24 cellular contexts compared by ENCODE assay signal in genomic region chr20:58547527-58548475, GRCh38. TPM values are rescaled to one million over a fixed set of nuclear protein-coding genes. Genes with fewer than 3 reads are reported as not detected.
DNase-seq lines count a peak whose midpoint lies in the region; ATAC-seq, FAIRE-seq and TF ChIP-seq lines count a peak whose summit lies in the region.
"Had no signal": no experiment of that assay in that cellular context is flagged by ENCODE, and none has a peak within 500 bp of the region (broad histone marks: within the 10 kb centered on the region; RNA-seq: fewer than 3 reads in every experiment).

No MANE protein-coding gene starts in this region.

- in situ Hi-C loops in IMR-90 (cut with MboI; ENCODE audit: low sequenced_read_pairs), result no loop called here

- peak overlapping the region; percentile 69 for H2BK120ac ChIP-seq in IMR-90 (ENCODE audit: low read depth, low read length)

- POLR2A ChIA-PET in IMR-90 (lab: Charles Lee; ENCODE audit: unreplicated experiment), result interaction anchor here (2.2 kb wide), 1 partner anchor 24 kb away, joined by 5 read pairs; no protein-coding TSS in a partner anchor

- peak overlapping the region; percentile 22 for H4K91ac ChIP-seq in IMR-90 (ENCODE audit: insufficient read depth, low read depth, low read length)

- 40% methylated on average over 1 of the region's 14 CpGs; no CpG with 5 or more reads in 1 of the 2 experiments for WGBS in IMR-90 (ENCODE audit: extremely low coverage in 2 of 2, insufficient read length in 1 of 2), 2 experiments

- H3K4me2 ChIP-seq in IMR-90 (ENCODE audit: low read depth, low read length), result peak overlapping the region; percentile 66

- CTCF ChIA-PET in IMR-90 (lab: Yijun Ruan, JAX), result no interaction called here

- H4K20me1 ChIP-seq in IMR-90 (ENCODE audit: insufficient read depth, low read length), result no peaks in the 10 kb centered on the region

- peak overlapping the region; percentile 7; the same call in 1 of the 2 replicates for H3K14ac ChIP-seq in IMR-90 (replicated peaks; ENCODE audit: low read depth, low read length)

- peak overlapping the region; percentile 23 for H3K4me3 Mint-ChIP-seq in nephron progenitor cell
- H3K4me3 Mint-ChIP-seq: neural crest cell; stimulated activated effector memory CD8-positive, alpha-beta T cell treated with anti-CD3 and anti-CD28 coated beads, Interleukin-12 subunit alpha, Interleukin-12 subunit beta, amount 100 ng/mL, for 72 hours had no signal

- dilution Hi-C loops in IMR-90 (cut with HindIII; ENCODE audit: low sequenced_read_pairs, unreplicated experiment), result no loop called here

- H3K36me3 Mint-ChIP-seq in nephron progenitor cell (ENCODE audit: low read depth), result peaks cover 5% of the 10 kb centered on the region
- H3K36me3 Mint-ChIP-seq: stimulated activated effector memory CD8-positive, alpha-beta T cell treated with anti-CD3 and anti-CD28 coated beads, Interleukin-12 subunit alpha, Interleukin-12 subunit beta, amount 100 ng/mL, for 72 hours had no signal

- TF ChIP-seq CTCF in IMR-90 (conservative IDR thresholded peaks at IDR 0.05; ENCODE audit: low read depth, low read length) (no peak), bronchial epithelial cell (IDR thresholded peaks at IDR 0.05; ENCODE audit: insufficient read depth, low read length, severe bottlenecking) (no peak), nephron progenitor cell (IDR thresholded peaks at IDR 0.05) (no peak), tibial artery (IDR thresholded peaks at IDR 0.05) (no peak)

- H3K4me3 ChIP-seq in IMR-90 (ENCODE audit: insufficient read depth, low read depth, low read length) (no peak overlapping the region), bronchial epithelial cell (ENCODE audit: low read depth, low read length) (no peak overlapping the region), tibial artery (no peak overlapping the region)

- H2AFZ ChIP-seq in IMR-90 (replicated peaks; ENCODE audit: low read length, poor library complexity), result no peak overlapping the region

- DNase-seq in Daoy (ENCODE audit: low read depth) (peak; percentile 59), IMR-90 (peak; percentile 73), bronchial epithelial cell (ENCODE audit: low read depth) (peak; percentile 25), nephron progenitor cell (no peak), NOMO-1 treated with dmso at 0.1 percent for 144 hours (lab: John Stamatoyannopoulos, UW; ENCODE audit: unreplicated experiment) (no peak), tibial artery (no peak), cerebellum (ENCODE audit: low spot score) (no peak)
- DNase-seq: activated CD4-positive, alpha-beta T cell treated with anti-CD3 and anti-CD28 coated beads for 48 hours; activated CD8-positive, alpha-beta memory T cell treated with anti-CD3 and anti-CD28 coated beads, Interleukin-2, amount 50 U/mL, for 48 hours; activated gamma-delta T cell treated with Interleukin-2 at 50 U/mL for 16 hours; anterior cingulate cortex; DND-41; Kasumi-1; left cardiac atrium; midbrain; stimulated activated CD4-positive, alpha-beta T cell treated with anti-CD3 and anti-CD28 coated beads, Interleukin-15, amount 100 ng/mL, for 24 hours; SW 1271; trophoblast cell had no signal

- peaks cover 74% of the 10 kb centered on the region for H3K4me1 Mint-ChIP-seq in nephron progenitor cell
- H3K4me1 Mint-ChIP-seq: stimulated activated effector memory CD8-positive, alpha-beta T cell treated with anti-CD3 and anti-CD28 coated beads, Interleukin-12 subunit alpha, Interleukin-12 subunit beta, amount 100 ng/mL, for 72 hours had no signal

- H3K56ac ChIP-seq in IMR-90 (ENCODE audit: extremely low read depth, insufficient read depth, low read length), result no peak overlapping the region

- BruUV-seq in IMR-90 (replicated peaks; lab: Mats Ljungman, UMichigan), result no TSS peak

- H3K4me1 ChIP-seq in IMR-90 (ENCODE audit: control insufficient read depth, insufficient read depth, low read length) (peaks cover 29% of the 10 kb centered on the region), tibial artery (peaks cover 0 to 8% (median 2%) of the 10 kb centered on the region in 4 donors)

- peak overlapping the region; percentile 73 for H2BK20ac ChIP-seq in IMR-90 (ENCODE audit: low read depth, low read length)

- H3K9ac ChIP-seq in IMR-90 (ENCODE audit: low read depth, low read length), result no peak overlapping the region

- peak overlapping the region; percentile 54 for H2AK5ac ChIP-seq in IMR-90 (ENCODE audit: low read depth, low read length)

- no peak for FAIRE-seq in bronchial epithelial cell (lab: Jason Lieb, UNC)
- FAIRE-seq: colon, endometrium, TTC549 had no signal

- H3K9me1 ChIP-seq in IMR-90 (ENCODE audit: insufficient read depth, low read length), result peaks cover 16% of the 10 kb centered on the region; the same call in 1 of the 2 replicates

- H3K27me3 ChIP-seq in IMR-90 (ENCODE audit: control insufficient read depth, insufficient read depth, low read length) (no peaks in the 10 kb centered on the region), bronchial epithelial cell (ENCODE audit: control insufficient read depth, insufficient read depth, low read length) (peaks cover 2% of the 10 kb centered on the region), tibial artery (peaks cover 0 to 3% of the 10 kb centered on the region in 2 donors)

- peak overlapping the region; percentile 42 to 44; a peak in 2 of 4 replicates for H4K8ac ChIP-seq in IMR-90 (ENCODE audit: low read depth in 2 of 2, low read length in 2 of 2)

- no peak for TF ChIP-seq POLR2A in IMR-90 (IDR thresholded peaks at IDR 0.05; ENCODE audit: low read depth, low read length)

- peak overlapping the region; percentile 38 for H3K27ac Mint-ChIP-seq in nephron progenitor cell
- H3K27ac Mint-ChIP-seq: stimulated activated effector memory CD8-positive, alpha-beta T cell treated with anti-CD3 and anti-CD28 coated beads, Interleukin-12 subunit alpha, Interleukin-12 subunit beta, amount 100 ng/mL, for 72 hours had no signal

- H2BK5ac ChIP-seq in IMR-90 (ENCODE audit: low read depth, low read length, poor library complexity, severe bottlenecking), result peak overlapping the region; percentile 30

- H3K27ac ChIP-seq in IMR-90 (ENCODE audit: insufficient read depth, low read length) (no peak overlapping the region; the same call in 1 of the 2 replicates), tibial artery (no peak overlapping the region)

- H2AK9ac ChIP-seq in IMR-90 (replicated peaks; ENCODE audit: low read depth, low read length, poor library complexity), result no peak overlapping the region

- peak overlapping the region; percentile 4; the same call in 1 of the 2 replicates for H4K5ac ChIP-seq in IMR-90 (ENCODE audit: low read depth, low read length)

- peak overlapping the region; percentile 30; the same call in 1 of the 3 replicates for H2BK15ac ChIP-seq in IMR-90 (ENCODE audit: low read depth, low read length)

- TF ChIP-seq RAD21 in IMR-90 (IDR thresholded peaks at IDR 0.05; ENCODE audit: low read length), result no peak

- H3K27me3 Mint-ChIP-seq in nephron progenitor cell (ENCODE audit: low read depth, poor library complexity), result peaks cover 5% of the 10 kb centered on the region

- ATAC-seq in IMR-90 (ENCODE audit: low read depth), result peak; percentile 25
- ATAC-seq in GM18867 (IDR thresholded peaks at IDR 0.05; ENCODE audit: unreplicated experiment), result no peak
- ATAC-seq: left cardiac atrium; stimulated activated effector memory CD8-positive, alpha-beta T cell treated with anti-CD3 and anti-CD28 coated beads, Interleukin-12 subunit alpha, Interleukin-12 subunit beta, amount 100 ng/mL, for 72 hours had no signal

- peaks cover 0 to 5% of the 10 kb centered on the region in 2 experiments; a peak in 1 of 4 replicates for H3K79me1 ChIP-seq in IMR-90 (ENCODE audit: low read depth in 1 of 2, low read length in 2 of 2)

- H3K36me3 ChIP-seq in IMR-90 (ENCODE audit: control insufficient read depth, insufficient read depth, low read length), result no peaks in the 10 kb centered on the region
- no peaks in the 10 kb centered on the region for H3K36me3 ChIP-seq in bronchial epithelial cell (ENCODE audit: control insufficient read depth, insufficient read depth, low read length)
- H3K36me3 ChIP-seq in tibial artery, result no peaks in the 10 kb centered on the region

- H3K9me3 ChIP-seq in IMR-90 (ENCODE audit: control insufficient read depth, insufficient read depth, low read length) (no peaks in the 10 kb centered on the region), tibial artery (no peaks in the 10 kb centered on the region)

- peaks cover 15% of the 10 kb centered on the region for H3K9me3 Mint-ChIP-seq in nephron progenitor cell
- H3K9me3 Mint-ChIP-seq: neural crest cell; stimulated activated effector memory CD8-positive, alpha-beta T cell treated with anti-CD3 and anti-CD28 coated beads, Interleukin-12 subunit alpha, Interleukin-12 subunit beta, amount 100 ng/mL, for 72 hours had no signal

- intact Hi-C loops in IMR-90 (cut with micrococcal nuclease), result no loop called here
- intact Hi-C loops in tibial artery (cut with DNase I; ENCODE audit: low total_unique reads), result no loop called here

- H3K23ac ChIP-seq in IMR-90 (ENCODE audit: low read depth, low read length), result no peak overlapping the region

- H3K4ac ChIP-seq in IMR-90 (ENCODE audit: low read depth, low read length), result peak overlapping the region; percentile 52

- peak overlapping the region; percentile 58; the same call in 1 of the 2 replicates for H3K18ac ChIP-seq in IMR-90 (ENCODE audit: low read depth, low read length)

TF ChIP-seq in IMR-90, 13 proteins besides CTCF, POLR2A, EP300 and RAD21:
- TF ChIP-seq SMC3 (IDR thresholded peaks at IDR 0.05; ENCODE audit: low read depth, low read length), result no peak; the same call in 1 of the 2 replicates
- TF ChIP-seq RFX5 (IDR thresholded peaks at IDR 0.05; ENCODE audit: low read depth, low read length), result no peak
- TF ChIP-seq MAFK (IDR thresholded peaks at IDR 0.05; ENCODE audit: low read depth, low read length), result peak; percentile 68
- no peak for TF ChIP-seq MAZ (IDR thresholded peaks at IDR 0.05; ENCODE audit: borderline replicate concordance, low read depth, low read length)

RNA-seq across cellular contexts. Expression of gene APCDD1L, which starts 32.6 kb away (rescaled TPM):
- total RNA-seq in Daoy (2014; rRNA removed; shearing (Covaris generic)), result 2.8 and 3.2 TPM in 2 replicates
- 2.2 and 2.5 TPM in 2 replicates for total RNA-seq in IMR-90 (2012; rRNA removed)
- 18.0 and 18.3 TPM in 2 replicates for polyA plus RNA-seq in IMR-90 (2012; rRNA removed)
- 11.4 and 19.3 TPM in 2 replicates for polyA plus RNA-seq in IMR-90 (2012; cell fraction: cytosol; rRNA removed)
- 7.7 and 18.8 TPM in 2 replicates for polyA plus RNA-seq in IMR-90 (2012; cell fraction: nucleus; rRNA removed; ENCODE audit: low replicate concordance)
- total RNA-seq in bronchial epithelial cell, result under 0.01 TPM in 1 of 2 replicates, not detected in the other
- not detected for total RNA-seq in cerebellum
- total RNA-seq: neural crest cell had no signal

Comparison
In these comparisons a context has a peak if more than half of its experiments do, and no peak if none do; other contexts are left out.
1. DNase-seq: peak in Daoy (single experiment), IMR-90 (single experiment) and bronchial epithelial cell (single experiment); none in nephron progenitor cell (single experiment), NOMO-1 treated with dmso at 0.1 percent for 144 hours (single experiment), tibial artery (0 of 2) and cerebellum (single experiment).